Comparison of ENCODE assay signal across 1 cellular context in genomic region chr2:25417715-25418369, GRCh38.
TF ChIP-seq lines count a peak whose summit lies in the region.

No MANE protein-coding gene starts in this region.

TF ChIP-seq in SK-N-SH treated with all-trans-retinoic acid at 6 μM for 48 hours, 23 proteins besides CTCF, POLR2A, EP300 and RAD21 (continued from another document):
- TF ChIP-seq, protein P1, sequence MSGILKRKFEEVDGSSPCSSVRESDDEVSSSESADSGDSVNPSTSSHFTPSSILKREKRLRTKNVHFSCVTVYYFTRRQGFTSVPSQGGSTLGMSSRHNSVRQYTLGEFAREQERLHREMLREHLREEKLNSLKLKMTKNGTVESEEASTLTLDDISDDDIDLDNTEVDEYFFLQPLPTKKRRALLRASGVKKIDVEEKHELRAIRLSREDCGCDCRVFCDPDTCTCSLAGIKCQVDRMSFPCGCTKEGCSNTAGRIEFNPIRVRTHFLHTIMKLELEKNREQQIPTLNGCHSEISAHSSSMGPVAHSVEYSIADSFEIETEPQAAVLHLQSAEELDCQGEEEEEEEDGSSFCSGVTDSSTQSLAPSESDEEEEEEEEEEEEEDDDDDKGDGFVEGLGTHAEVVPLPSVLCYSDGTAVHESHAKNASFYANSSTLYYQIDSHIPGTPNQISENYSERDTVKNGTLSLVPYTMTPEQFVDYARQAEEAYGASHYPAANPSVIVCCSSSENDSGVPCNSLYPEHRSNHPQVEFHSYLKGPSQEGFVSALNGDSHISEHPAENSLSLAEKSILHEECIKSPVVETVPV (CRISPR knock-in tag; IDR thresholded peaks at IDR 0.05): no peak
- no peak for TF ChIP-seq SNAI2 (CRISPR knock-in tag; IDR thresholded peaks at IDR 0.05)
